8 cellular contexts compared by ENCODE assay signal in the genomic region with DNA sequence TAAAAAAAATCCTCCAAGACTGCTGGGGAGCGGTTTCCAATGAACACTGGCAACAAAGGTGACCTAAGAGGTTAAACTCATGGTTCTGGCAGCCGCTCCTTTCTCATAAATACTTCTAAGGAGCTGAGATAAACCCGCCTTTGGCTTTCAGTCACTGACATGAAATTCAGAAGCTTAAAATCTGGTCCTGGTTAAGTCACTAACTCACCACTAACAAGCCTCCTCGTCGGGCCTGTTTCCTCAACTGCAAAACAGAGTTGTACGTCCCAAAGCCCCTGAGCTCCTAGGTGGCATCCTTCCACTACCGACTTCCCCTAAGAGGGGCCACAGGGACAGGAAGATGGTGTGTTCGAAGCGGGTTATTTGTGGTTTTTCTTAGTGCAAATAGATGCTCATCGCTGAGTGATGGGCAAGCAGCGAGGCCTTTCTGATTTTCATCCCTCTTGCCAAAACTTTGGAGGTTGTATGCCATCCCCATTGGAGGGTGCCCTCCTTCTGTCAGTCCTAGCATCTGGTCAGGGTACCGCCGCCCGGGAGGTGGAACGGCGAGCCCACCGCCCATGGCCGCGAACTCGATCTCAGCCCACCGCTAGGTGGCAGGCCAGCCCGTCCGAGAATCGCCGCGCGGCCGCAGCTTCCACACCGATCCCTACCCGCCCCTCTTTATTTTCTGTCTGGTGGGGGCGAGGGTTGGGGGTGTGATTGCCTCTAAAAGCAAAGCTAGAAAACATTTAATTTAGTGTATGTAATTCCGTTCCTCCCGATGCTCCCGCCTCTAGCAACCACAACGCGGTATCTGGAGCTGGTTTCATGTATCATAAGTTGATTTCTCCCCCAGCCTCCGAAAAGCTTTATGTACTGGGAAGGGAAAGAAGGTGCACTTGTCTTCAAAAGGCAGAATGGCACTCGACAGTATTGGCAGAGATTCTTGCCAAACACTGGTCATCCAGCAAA. TPM values are rescaled to one million over a fixed set of nuclear protein-coding genes. Genes with fewer than 3 reads are reported as not detected.
DNase-seq lines count a peak whose midpoint lies in the region; ATAC-seq and TF ChIP-seq lines count a peak whose summit lies in the region.

No MANE protein-coding gene starts in this region.

- peaks cover 29% of the 10 kb centered on the region for H3K4me1 ChIP-seq in HAP-1
- peaks cover 55% of the 10 kb centered on the region for H3K4me1 ChIP-seq in PC-9 (replicated peaks; ENCODE audit: insufficient read depth)

- in situ Hi-C loops in HAP-1 (cut with MboI; ENCODE audit: low sequenced_read_pairs): loop anchor here (5.0 to 25.0 kb wide), 4 partner anchors 1022 to 1497 kb away; partner anchors contain the start of gene TPRG1

- H3K9me3 ChIP-seq in HAP-1 (no peaks in the 10 kb centered on the region), PC-9 (ENCODE audit: insufficient read depth, low read depth) (no peaks in the 10 kb centered on the region)

- peak overlapping the region; percentile 99 for H3K4me2 ChIP-seq in PC-9

- peaks cover 40% of the 10 kb centered on the region for H4K20me1 ChIP-seq in PC-9 (ENCODE audit: insufficient read depth)

- intact Hi-C loops in PC-9 (cut with micrococcal nuclease; ENCODE audit: unreplicated experiment) (loop anchor here (5.0 to 10.0 kb wide), 5 partner anchors 622 to 1652 kb away; no protein-coding TSS in a partner anchor), natural killer cell (cut with micrococcal nuclease) (loop anchor here (1.0 to 10.0 kb wide), 4 partner anchors 444 to 1392 kb away; no protein-coding TSS in a partner anchor)

- no peaks in the 10 kb centered on the region for H3K27me3 ChIP-seq in HAP-1 (ENCODE audit: low read depth)
- no peaks in the 10 kb centered on the region for H3K27me3 ChIP-seq in PC-9 (ENCODE audit: insufficient read depth, low read depth)

- H3K27ac Mint-ChIP-seq in natural killer cell: peak overlapping the region; percentile 97 to 100

- POLR2A ChIA-PET in PC-9 (lab: Charles Lee; ENCODE audit: unreplicated experiment): interaction anchor here (0.5 to 0.7 kb wide), 4 partner anchors 424 to 1593 kb away, joined by 3 to 8 read pairs (median 4); no protein-coding TSS in a partner anchor

- peak; percentile 61 for DNase-seq in AG20443 (ENCODE audit: low spot score)
- DNase-seq in HAP-1 (ENCODE audit: low spot score in 2 of 2): peak; percentile 39 to 80
- peak; percentile 66 to 68 for DNase-seq in PC-9
- DNase-seq in activated effector memory CD4-positive, alpha-beta T cell treated with anti-CD3 and anti-CD28 coated beads, Interleukin-2, amount 50 U/mL, for 16 hours: peak; percentile 91
- peak; percentile 92 for DNase-seq in fibroblast of the aortic adventitia (ENCODE audit: low read depth)
- peak; percentile 72 for DNase-seq in natural killer cell
- DNase-seq in superior temporal gyrus (ENCODE audit: extremely low spot score): peak; percentile 78

- H3K36me3 ChIP-seq in HAP-1 (replicated peaks) (no peaks in the 10 kb centered on the region), PC-9 (ENCODE audit: low read depth) (peaks cover 10% of the 10 kb centered on the region)

- H3K4me1 Mint-ChIP-seq in natural killer cell: peaks cover 76 to 77% of the 10 kb centered on the region in 2 donors

- no TSS peak for BruUV-seq in PC-9 (replicated peaks; lab: Mats Ljungman, UMichigan)

- ATAC-seq in natural killer cell (peak in 1 of 3 donors; percentile 14), GM18517 (IDR thresholded peaks at IDR 0.05; ENCODE audit: unreplicated experiment) (no peak)

- peak; percentile 99 for TF ChIP-seq CTCF in PC-9 (conservative IDR thresholded peaks at IDR 0.05)
- TF ChIP-seq CTCF in fibroblast of the aortic adventitia (IDR thresholded peaks at IDR 0.05; ENCODE audit: insufficient read depth, low read length): peak; percentile 80
- peak; percentile 92 for TF ChIP-seq CTCF in natural killer cell (IDR thresholded peaks at IDR 0.05)

- CTCF ChIA-PET in PC-9 (lab: Charles Lee): interaction anchor here (0.5 to 4.6 kb wide), 31 partner anchors 9 to 1528 kb away, joined by 3 to 129 read pairs (median 3); no protein-coding TSS in a partner anchor

- H3K27ac ChIP-seq in PC-9: peak overlapping the region; percentile 94

- H3K9me3 Mint-ChIP-seq in natural killer cell: no peaks in the 10 kb centered on the region

- H3K79me2 ChIP-seq in PC-9 (ENCODE audit: low read depth): peaks cover 96% of the 10 kb centered on the region

- peaks cover 21% of the 10 kb centered on the region; the same call in 1 of the 2 replicates for H3F3A ChIP-seq in PC-9 (ENCODE audit: insufficient read depth, low read depth)

- H2AFZ ChIP-seq in PC-9: peak overlapping the region; percentile 67

- H3K4me3 Mint-ChIP-seq in natural killer cell: peak overlapping the region; percentile 99

- H3K27me3 Mint-ChIP-seq in natural killer cell (ENCODE audit: low read depth in 2 of 2): no peaks in the 10 kb centered on the region

- H3K4me3 ChIP-seq in HAP-1 (peak overlapping the region; percentile 27), PC-9 (peak overlapping the region; percentile 88), fibroblast of the aortic adventitia (ENCODE audit: low read depth, low read length) (peak overlapping the region; percentile 76)

- H3K36me3 Mint-ChIP-seq in natural killer cell: peaks cover 7% of the 10 kb centered on the region

- no peaks in the 10 kb centered on the region for H3K9me2 ChIP-seq in PC-9 (ENCODE audit: insufficient read depth)

RNA-seq across cellular contexts. Expression of gene BCL6, which starts 4.5 kb away (rescaled TPM):
- total RNA-seq in PC-9 (2021) (37.1 and 42.2 TPM in 2 replicates), fibroblast of the aortic adventitia (ENCODE audit: low replicate concordance) (24.8 and 90.1 TPM in 2 replicates), natural killer cell (10 to 100 TPM; 41.0 to 59.0 (median 45.2) TPM)

RNA-seq across cellular contexts. Expression of gene RTP2, which starts 38.4 kb away (rescaled TPM):
- total RNA-seq in PC-9 (2021) (not detected in 2 replicates), fibroblast of the aortic adventitia (ENCODE audit: low replicate concordance) (not detected in 2 replicates), natural killer cell (not detected)

Comparison
In these comparisons a context has a peak if more than half of its experiments do, and no peak if none do; other contexts are left out.
1. H3K4me3 ChIP-seq: peak in every context shown above with its lines; median percentile 88 in PC-9; 76 in fibroblast of the aortic adventitia; 27 in HAP-1.